ENCODE assay signal across 8 cellular contexts in the genomic region with DNA sequence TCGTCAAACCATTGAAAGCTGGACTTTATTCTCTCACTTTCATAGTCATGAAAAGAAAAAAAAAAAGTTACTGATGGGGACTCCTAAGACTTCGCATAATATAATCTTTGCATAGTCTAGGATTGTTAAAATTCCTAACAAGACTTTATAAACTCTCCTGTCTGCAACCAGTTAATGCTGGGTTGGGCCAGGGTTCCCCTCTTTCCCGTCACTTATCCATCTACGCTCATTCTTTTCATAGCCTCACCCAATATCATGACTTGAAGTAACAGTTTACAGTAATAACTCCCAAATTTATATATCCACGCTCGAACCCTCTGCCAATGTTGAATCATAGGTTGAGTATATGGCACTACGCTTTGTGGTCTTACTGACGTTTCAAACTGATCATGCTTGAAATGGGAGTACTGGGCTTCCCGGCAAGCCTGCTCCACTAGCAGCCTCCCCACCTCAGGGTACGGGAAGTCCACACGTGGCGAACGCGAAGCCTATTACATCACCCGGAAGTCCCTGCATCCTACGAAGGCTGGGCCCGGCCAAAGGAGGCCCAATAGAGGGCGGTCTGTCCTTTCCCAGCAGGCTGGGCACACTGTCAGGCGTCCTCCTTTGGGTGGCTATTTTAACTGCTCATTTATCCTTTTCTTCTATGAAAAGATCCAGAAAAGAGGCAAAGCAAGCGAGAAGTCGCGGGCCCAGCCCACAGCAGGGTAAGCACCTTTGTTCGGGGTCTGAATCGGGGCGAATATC. TPM values are rescaled to one million over a fixed set of nuclear protein-coding genes. Genes with fewer than 3 reads are reported as not detected.
A peak's percentile ranks its signal among the peaks of the same experiment; 100 is the strongest.
DNase-seq lines count a peak whose midpoint lies in the region; ATAC-seq, FAIRE-seq and TF ChIP-seq lines count a peak whose summit lies in the region.

No MANE protein-coding gene starts in this region.

- H3K9me3 ChIP-seq in kidney (ENCODE audit: control insufficient read depth in 1 of 2, low read length in 2 of 2): no peaks in the 10 kb centered on the region

- H3K36me3 ChIP-seq in kidney (ENCODE audit: control insufficient read depth in 1 of 2, insufficient read depth in 2 of 2, low read length in 2 of 2): peaks cover 4 to 8% of the 10 kb centered on the region in 2 donors

- H3K9ac ChIP-seq in kidney (ENCODE audit: low read length in 2 of 2): peak overlapping the region; percentile 98 to 100

- peak overlapping the region; percentile 99 to 100 for H3K27ac ChIP-seq in kidney (ENCODE audit: low read depth in 2 of 2, low read length in 2 of 2)

- FAIRE-seq in kidney (lab: Jason Lieb, UNC): no peak

- intact Hi-C loops in kidney (cut with DNase I): no loop called here

- H3K4me3 ChIP-seq in AG10803 (ENCODE audit: low read length): peak overlapping the region; percentile 96
- peak overlapping the region; percentile 61 for H3K4me3 ChIP-seq in WI38 (ENCODE audit: low read depth, low read length)
- H3K4me3 ChIP-seq in kidney (ENCODE audit: low read length in 2 of 2): peak overlapping the region; percentile 87 to 97

- TF ChIP-seq CTCF in AG10803 (conservative IDR thresholded peaks at IDR 0.05; ENCODE audit: low read length): peak; percentile 40
- TF ChIP-seq CTCF in WI38 (IDR thresholded peaks at IDR 0.05; ENCODE audit: low read depth, low read length): no peak
- no peak for TF ChIP-seq CTCF in kidney (IDR thresholded peaks at IDR 0.05; ENCODE audit: borderline replicate concordance, extremely low read depth, insufficient read depth)

- DNase-seq in AG10803 (ENCODE audit: low read depth) (peak; percentile 97), NCI-H2171 treated with DMSO at 0.1 percent for 48 hours (lab: John Stamatoyannopoulos, UW) (peak; percentile 93), cerebellar nuclear complex (lab: John Stamatoyannopoulos, UW) (peak; percentile 67 to 77), kidney (peak; percentile 98)
- DNase-seq in stimulated activated CD4-positive, alpha-beta T cell treated with anti-CD3 and anti-CD28 coated beads, Interleukin-15, amount 100 ng/mL, for 1 hour (ENCODE audit: low read depth in 1 of 2, low spot score in 1 of 2): peak; percentile 57 to 64

- ATAC-seq in GM18870 (IDR thresholded peaks at IDR 0.05; ENCODE audit: unreplicated experiment) (peak; percentile 59), HG03108 (IDR thresholded peaks at IDR 0.05; ENCODE audit: unreplicated experiment) (peak; percentile 70)

- peaks cover 14 to 15% of the 10 kb centered on the region in 2 donors for H3K4me1 ChIP-seq in kidney (ENCODE audit: control insufficient read depth in 1 of 2, insufficient read depth in 1 of 2, low read depth in 1 of 2, low read length in 2 of 2)

RNA-seq across cellular contexts. Expression of gene ZNF460, which starts 0.7 kb away (rescaled TPM):
- 81.3 TPM for total RNA-seq in kidney
- 0.62 TPM for polyA plus RNA-seq in kidney (ENCODE audit: insufficient read depth, low read depth, low replicate concordance)

RNA-seq across cellular contexts. Expression of gene ZNF805, which starts 39.2 kb away (rescaled TPM):
- total RNA-seq in kidney: 17.3 TPM
- 0.82 TPM for polyA plus RNA-seq in kidney (ENCODE audit: insufficient read depth, low read depth, low replicate concordance)

RNA-seq across cellular contexts. Expression of gene ZNF543, which starts 40.7 kb away (rescaled TPM):
- 10.2 TPM for total RNA-seq in kidney
- 1.3 TPM for polyA plus RNA-seq in kidney (ENCODE audit: insufficient read depth, low read depth, low replicate concordance)

RNA-seq across cellular contexts. Expression of gene AURKC, which starts 48.8 kb away (rescaled TPM):
- total RNA-seq in kidney: 1.0 TPM
- polyA plus RNA-seq in kidney (ENCODE audit: insufficient read depth, low read depth, low replicate concordance): 0.92 TPM

Comparison
In these comparisons a context has a peak if more than half of its experiments do, and no peak if none do; other contexts are left out.
1. Peak in every context shown above with its lines: DNase-seq, ATAC-seq, H3K4me3 ChIP-seq and H3K27ac ChIP-seq.